In genomic region chr17:3879591-3880417, GRCh38 we compare ENCODE assay signal across 15 cellular contexts. TPM values are rescaled to one million over a fixed set of nuclear protein-coding genes. Genes with fewer than 3 reads are reported as not detected.
DNase-seq lines count a peak whose midpoint lies in the region; ATAC-seq, FAIRE-seq and TF ChIP-seq lines count a peak whose summit lies in the region.
"Had no signal": no experiment of that assay in that cellular context is flagged by ENCODE, and none has a peak within 500 bp of the region (broad histone marks: within the 10 kb centered on the region; RNA-seq: fewer than 3 reads in every experiment).

No MANE protein-coding gene starts in this region.

- 84% methylated on average over 22 of the region's 25 CpGs for WGBS in HepG2 (ENCODE audit: low lambda C conversion rate)
- WGBS in right lobe of liver (ENCODE audit: insufficient coverage, low coverage, low lambda C conversion rate, missing lambda C conversion rate) = 69% methylated on average over 10 of the region's 25 CpGs

- H3K4me1 ChIP-seq in HepG2 (ENCODE audit: insufficient read depth, low read length) = peaks cover 8% of the 10 kb centered on the region; the same call in 1 of the 2 replicates
- no peaks in the 10 kb centered on the region for H3K4me1 ChIP-seq in right lobe of liver
- peaks cover 10% of the 10 kb centered on the region for H3K4me1 ChIP-seq in vagina
- H3K4me1 ChIP-seq: tibial artery had no signal

- no peak for TF ChIP-seq RAD21 in HepG2 (CRISPR knock-in tag; IDR thresholded peaks at IDR 0.05)

- no peak overlapping the region for H3K4me2 ChIP-seq in HepG2 (ENCODE audit: low read depth, low read length)

- POLR2A ChIA-PET in HepG2 (lab: Yijun Ruan, JAX) = interaction anchor here (1.5 to 1.6 kb wide), 2 partner anchors 25 to 34 kb away, joined by 5 to 7 read pairs; partner anchors contain the start of gene NCBP3

- H3K9me3 Mint-ChIP-seq in effector memory CD8-positive, alpha-beta T cell = no peaks in the 10 kb centered on the region
- H3K9me3 Mint-ChIP-seq in mesothelial cell of epicardium = no peaks in the 10 kb centered on the region

- H2AFZ ChIP-seq in HepG2 (ENCODE audit: low read length) = no peak overlapping the region

- H3K4me3 Mint-ChIP-seq in effector memory CD8-positive, alpha-beta T cell = no peak overlapping the region
- H3K4me3 Mint-ChIP-seq in mesothelial cell of epicardium = no peak overlapping the region

- H3K79me2 ChIP-seq in HepG2 (ENCODE audit: insufficient read depth, low read length) = no peaks in the 10 kb centered on the region

- ATAC-seq in HepG2 (peak; percentile 69), right lobe of liver (no peak), HG03378 (IDR thresholded peaks at IDR 0.05; ENCODE audit: unreplicated experiment) (no peak)
- ATAC-seq in effector memory CD8-positive, alpha-beta T cell (replicated peaks) = no peak

- peaks cover 3% of the 10 kb centered on the region for H3K36me3 Mint-ChIP-seq in effector memory CD8-positive, alpha-beta T cell (ENCODE audit: insufficient read depth)
- H3K36me3 Mint-ChIP-seq in mesothelial cell of epicardium = peaks cover 8% of the 10 kb centered on the region

- intact Hi-C loops in HepG2 (cut with micrococcal nuclease; ENCODE audit: unreplicated experiment) (no loop called here), right lobe of liver (cut with DNase I) (no loop called here), vagina (cut with DNase I) (no loop called here)

- H3K27me3 Mint-ChIP-seq in effector memory CD8-positive, alpha-beta T cell = no peaks in the 10 kb centered on the region
- H3K27me3 Mint-ChIP-seq in mesothelial cell of epicardium (ENCODE audit: low read depth) = no peaks in the 10 kb centered on the region

- H3K4me3 ChIP-seq in HepG2 (replicated peaks in 1 of 3; ENCODE audit: insufficient read depth in 1 of 3, low read depth in 2 of 3, low read length in 3 of 3) = no peak overlapping the region
- no peak overlapping the region for H3K4me3 ChIP-seq in right lobe of liver
- H3K4me3 ChIP-seq in vagina = no peak overlapping the region
- H3K4me3 ChIP-seq: tibial artery had no signal

- no peaks in the 10 kb centered on the region for H3K9me3 ChIP-seq in HepG2 (ENCODE audit: low read length)
- H3K9me3 ChIP-seq in right lobe of liver = no peaks in the 10 kb centered on the region
- H3K9me3 ChIP-seq in vagina = no peaks in the 10 kb centered on the region
- H3K9me3 ChIP-seq: tibial artery had no signal

- H3K36me3 ChIP-seq in HepG2 (replicated peaks in 1 of 2; ENCODE audit: control insufficient read depth in 1 of 2, insufficient read depth in 2 of 2, low read length in 2 of 2) (no peaks in the 10 kb centered on the region; a peak in 1 of 5 replicates), right lobe of liver (no peaks in the 10 kb centered on the region), vagina (peaks cover 0 to 39% of the 10 kb centered on the region in 2 donors)

- TF ChIP-seq CTCF in HepG2 (CRISPR knock-in tag; IDR thresholded peaks at IDR 0.05) (no peak), right lobe of liver (IDR thresholded peaks at IDR 0.05) (no peak), mesothelial cell of epicardium (IDR thresholded peaks at IDR 0.05; ENCODE audit: unreplicated experiment) (no peak), vagina (IDR thresholded peaks at IDR 0.05) (no peak)

- no TSS peak for BruUV-seq in HepG2 (replicated peaks; lab: Mats Ljungman, UMichigan)

- FAIRE-seq in HepG2 (lab: Jason Lieb, UNC) = no peak

- DNase-seq in HepG2 (ENCODE audit: low spot score) (no peak), right lobe of liver (no peak), mesothelial cell of epicardium (ENCODE audit: low spot score in 2 of 2, unreplicated experiment in 2 of 2) (no peak), vagina (ENCODE audit: extremely low spot score in 2 of 2) (no peak), anterior cingulate cortex (lab: John Stamatoyannopoulos, UW) (no peak), DMS53 (lab: John Stamatoyannopoulos, UW) (no peak)
- no peak for DNase-seq in effector memory CD8-positive, alpha-beta T cell
- DNase-seq: activated gamma-delta T cell treated with Interleukin-2 at 50 U/mL for 16 hours; GDM1; KBM-7; stimulated activated CD4-positive, alpha-beta T cell treated with anti-CD3 and anti-CD28 coated beads, Interleukin-1b, Interleukin-23, amount 100 ng/mL, for 48 hours; tibial artery had no signal

- CTCF ChIA-PET in HepG2 (lab: Yijun Ruan, JAX; ENCODE audit: low intra/inter-chr PET ratio, low total read pairs) = no interaction called here

- TF ChIP-seq EP300 in HepG2 (IDR thresholded peaks at IDR 0.05; ENCODE audit: low read depth in 2 of 2, low read length in 2 of 2) (no peak), HepG2 (CRISPR knock-in tag; IDR thresholded peaks at IDR 0.05; ENCODE audit: borderline replicate concordance) (no peak)

- in situ Hi-C loops in HepG2 (cut with HindIII; ENCODE audit: extremely low pct_ligation_motif_present, low pct_unique_long_range_greater_than_20kb) = no loop called here

- H3K27ac ChIP-seq in HepG2 (ENCODE audit: extremely low read length, insufficient read depth, low read length) = no peak overlapping the region
- H3K27ac ChIP-seq in right lobe of liver = no peak overlapping the region
- H3K27ac ChIP-seq in vagina = peak overlapping the region; percentile 42
- H3K27ac ChIP-seq: tibial artery had no signal

- TF ChIP-seq POLR2A in HepG2 (IDR thresholded peaks at IDR 0.05; ENCODE audit: insufficient read depth in 1 of 2, low read depth in 2 of 2, low read length in 2 of 2) (no peak), right lobe of liver (IDR thresholded peaks at IDR 0.05) (no peak), vagina (IDR thresholded peaks at IDR 0.05) (no peak)

- peaks cover 0 to 2% of the 10 kb centered on the region in 2 donors for H3K4me1 Mint-ChIP-seq in effector memory CD8-positive, alpha-beta T cell (ENCODE audit: low read depth in 2 of 2)
- H3K4me1 Mint-ChIP-seq in mesothelial cell of epicardium = peaks cover 10% of the 10 kb centered on the region

- H3K27ac Mint-ChIP-seq in effector memory CD8-positive, alpha-beta T cell = peak overlapping the region; percentile 51 to 63
- H3K27ac Mint-ChIP-seq in mesothelial cell of epicardium = peak overlapping the region; percentile 72

- no peaks in the 10 kb centered on the region for H4K20me1 ChIP-seq in HepG2 (ENCODE audit: insufficient read depth, low read length)

- no peak overlapping the region for H3K9ac ChIP-seq in HepG2 (ENCODE audit: insufficient read depth, low read depth, low read length)

- no peaks in the 10 kb centered on the region for H3K27me3 ChIP-seq in HepG2 (ENCODE audit: control insufficient read depth in 1 of 2, insufficient read depth in 2 of 2, low read length in 2 of 2)
- no peaks in the 10 kb centered on the region for H3K27me3 ChIP-seq in right lobe of liver
- H3K27me3 ChIP-seq in vagina = no peaks in the 10 kb centered on the region
- H3K27me3 ChIP-seq: tibial artery had no signal

RNA-seq across cellular contexts. Expression of gene CAMKK1, which starts 13.0 kb away (rescaled TPM):
- total RNA-seq in HepG2 (2016; rRNA removed; fragmentation: Illumina TruSeq; extraction: Trizol) = 0.83 and 1.5 TPM in 2 replicates
- 0.09 and 0.20 TPM in 2 replicates for total RNA-seq in HepG2 (2016; cell fraction: cytosol; rRNA removed; fragmentation: Illumina TruSeq; extraction: Trizol; ENCODE audit: low read depth)
- total RNA-seq in HepG2 (2016; cell fraction: insoluble cytoplasmic fraction; rRNA removed; fragmentation: Illumina TruSeq; extraction: Trizol) = 0.85 and 1.3 TPM in 2 replicates
- total RNA-seq in HepG2 (2016; cell fraction: membrane; rRNA removed; fragmentation: Illumina TruSeq; extraction: Trizol) = 0.62 and 0.65 TPM in 2 replicates
- total RNA-seq in HepG2 (2016; cell fraction: nucleus; rRNA removed; fragmentation: Illumina TruSeq; extraction: Trizol) = 1.3 and 1.8 TPM in 2 replicates
- 1.6 and 2.1 TPM in 2 replicates for polyA plus RNA-seq in HepG2 (2011; rRNA removed)
- 1.1 TPM in 2 replicates for polyA plus RNA-seq in HepG2 (2011; cell fraction: cytosol; rRNA removed)
- 6.4 and 7.0 TPM in 2 replicates for polyA plus RNA-seq in HepG2 (2011; cell fraction: nucleus; rRNA removed)
- polyA plus RNA-seq in HepG2 (2012) = 1.1 and 1.4 TPM in 2 replicates
- 0.11 and 0.17 TPM in 2 replicates for polyA plus RNA-seq in HepG2 (2016; cell fraction: cytosol; fragmentation: Illumina TruSeq; extraction: Trizol; ENCODE audit: low read depth)
- 0.91 and 0.97 TPM in 2 replicates for polyA plus RNA-seq in HepG2 (2016; cell fraction: insoluble cytoplasmic fraction; fragmentation: Illumina TruSeq; extraction: Trizol; ENCODE audit: low read depth)
- polyA plus RNA-seq in HepG2 (2016; cell fraction: membrane; fragmentation: Illumina TruSeq; extraction: Trizol; ENCODE audit: low read depth) = 0.35 and 0.49 TPM in 2 replicates
- polyA plus RNA-seq in HepG2 (2016; cell fraction: nucleus; fragmentation: Illumina TruSeq; extraction: Trizol; ENCODE audit: insufficient read depth, low read depth) = 3.4 and 4.1 TPM in 2 replicates
- 2.5 and 40.0 TPM in 2 replicates for polyA minus RNA-seq in HepG2 (2011; rRNA and poly(A)+ RNA removed; ENCODE audit: low replicate concordance)
- polyA minus RNA-seq in HepG2 (2011; cell fraction: cytosol; rRNA and poly(A)+ RNA removed) = 0.20 and 0.62 TPM in 2 replicates
- 1.5 and 2.2 TPM in 2 replicates for polyA minus RNA-seq in HepG2 (2011; cell fraction: nucleus; rRNA and poly(A)+ RNA removed)
- 1 to 10 TPM in 2 of 6 experiments, under 1 TPM in 4; 0.35 to 1.1 (median 0.47) TPM for total RNA-seq in right lobe of liver
- total RNA-seq in mesothelial cell of epicardium = 3.8 to 4.3 TPM (median 4.3 TPM) in 3 replicates
- total RNA-seq in vagina = 12.0 TPM

RNA-seq across cellular contexts. Expression of gene NCBP3, which starts 33.8 kb away (rescaled TPM):
- total RNA-seq in HepG2 (2016; rRNA removed; fragmentation: Illumina TruSeq; extraction: Trizol) (20.6 and 24.8 TPM in 2 replicates), right lobe of liver (10 to 100 TPM in 4 of 6 experiments, 1 to 10 TPM in 2; 8.6 to 15.1 (median 10.5) TPM), mesothelial cell of epicardium (88.8 to 97.0 TPM (median 91.4 TPM) in 3 replicates), vagina (20.6 TPM)
- 3.9 and 4.8 TPM in 2 replicates for total RNA-seq in HepG2 (2016; cell fraction: cytosol; rRNA removed; fragmentation: Illumina TruSeq; extraction: Trizol; ENCODE audit: low read depth)
- 21.8 and 23.5 TPM in 2 replicates for total RNA-seq in HepG2 (2016; cell fraction: insoluble cytoplasmic fraction; rRNA removed; fragmentation: Illumina TruSeq; extraction: Trizol)
- 7.8 and 9.5 TPM in 2 replicates for total RNA-seq in HepG2 (2016; cell fraction: membrane; rRNA removed; fragmentation: Illumina TruSeq; extraction: Trizol)
- total RNA-seq in HepG2 (2016; cell fraction: nucleus; rRNA removed; fragmentation: Illumina TruSeq; extraction: Trizol) = 30.1 and 35.2 TPM in 2 replicates
- polyA plus RNA-seq in HepG2 (2011; rRNA removed) = 16.6 and 19.5 TPM in 2 replicates
- 4.6 and 5.5 TPM in 2 replicates for polyA plus RNA-seq in HepG2 (2011; cell fraction: cytosol; rRNA removed)
- polyA plus RNA-seq in HepG2 (2011; cell fraction: nucleus; rRNA removed) = 27.4 and 36.6 TPM in 2 replicates
- 22.5 and 26.0 TPM in 2 replicates for polyA plus RNA-seq in HepG2 (2012)
- 1.2 and 1.9 TPM in 2 replicates for polyA plus RNA-seq in HepG2 (2016; cell fraction: cytosol; fragmentation: Illumina TruSeq; extraction: Trizol; ENCODE audit: low read depth)
- 22.8 and 23.0 TPM in 2 replicates for polyA plus RNA-seq in HepG2 (2016; cell fraction: insoluble cytoplasmic fraction; fragmentation: Illumina TruSeq; extraction: Trizol; ENCODE audit: low read depth)
- 4.1 and 4.3 TPM in 2 replicates for polyA plus RNA-seq in HepG2 (2016; cell fraction: membrane; fragmentation: Illumina TruSeq; extraction: Trizol; ENCODE audit: low read depth)
- 77.0 and 80.1 TPM in 2 replicates for polyA plus RNA-seq in HepG2 (2016; cell fraction: nucleus; fragmentation: Illumina TruSeq; extraction: Trizol; ENCODE audit: insufficient read depth, low read depth)
- polyA minus RNA-seq in HepG2 (2011; rRNA and poly(A)+ RNA removed; ENCODE audit: low replicate concordance) = 8.7 and 10.7 TPM in 2 replicates
- 3.4 and 5.1 TPM in 2 replicates for polyA minus RNA-seq in HepG2 (2011; cell fraction: cytosol; rRNA and poly(A)+ RNA removed)
- polyA minus RNA-seq in HepG2 (2011; cell fraction: nucleus; rRNA and poly(A)+ RNA removed) = 42.4 and 49.2 TPM in 2 replicates

RNA-seq across cellular contexts. Expression of gene P2RX1, which starts 36.5 kb away (rescaled TPM):
- 0.04 TPM in 1 of 2 replicates, not detected in the other for total RNA-seq in HepG2 (2016; rRNA removed; fragmentation: Illumina TruSeq; extraction: Trizol)
- not detected in 2 replicates for total RNA-seq in HepG2 (2016; cell fraction: cytosol; rRNA removed; fragmentation: Illumina TruSeq; extraction: Trizol; ENCODE audit: low read depth)
- total RNA-seq in HepG2 (2016; cell fraction: insoluble cytoplasmic fraction; rRNA removed; fragmentation: Illumina TruSeq; extraction: Trizol) = 0.04 TPM in 1 of 2 replicates, not detected in the other
- total RNA-seq in HepG2 (2016; cell fraction: membrane; rRNA removed; fragmentation: Illumina TruSeq; extraction: Trizol) = not detected in 2 replicates
- 0.12 TPM in 1 of 2 replicates, not detected in the other for total RNA-seq in HepG2 (2016; cell fraction: nucleus; rRNA removed; fragmentation: Illumina TruSeq; extraction: Trizol)
- 0.50 and 0.84 TPM in 2 replicates for polyA plus RNA-seq in HepG2 (2011; rRNA removed)
- 0.12 and 0.33 TPM in 2 replicates for polyA plus RNA-seq in HepG2 (2011; cell fraction: cytosol; rRNA removed)
- 2.2 and 2.3 TPM in 2 replicates for polyA plus RNA-seq in HepG2 (2011; cell fraction: nucleus; rRNA removed)
- polyA plus RNA-seq in HepG2 (2012) = 0.20 and 0.44 TPM in 2 replicates
- not detected in 2 replicates for polyA plus RNA-seq in HepG2 (2016; cell fraction: cytosol; fragmentation: Illumina TruSeq; extraction: Trizol; ENCODE audit: low read depth)
- polyA plus RNA-seq in HepG2 (2016; cell fraction: insoluble cytoplasmic fraction; fragmentation: Illumina TruSeq; extraction: Trizol; ENCODE audit: low read depth) = not detected in 2 replicates
- polyA plus RNA-seq in HepG2 (2016; cell fraction: membrane; fragmentation: Illumina TruSeq; extraction: Trizol; ENCODE audit: low read depth) = not detected in 2 replicates
- 0.15 TPM in 1 of 2 replicates, not detected in the other for polyA plus RNA-seq in HepG2 (2016; cell fraction: nucleus; fragmentation: Illumina TruSeq; extraction: Trizol; ENCODE audit: insufficient read depth, low read depth)
- 0.19 and 0.34 TPM in 2 replicates for polyA minus RNA-seq in HepG2 (2011; rRNA and poly(A)+ RNA removed; ENCODE audit: low replicate concordance)
- 0.18 TPM in 1 of 2 replicates, not detected in the other for polyA minus RNA-seq in HepG2 (2011; cell fraction: cytosol; rRNA and poly(A)+ RNA removed)
- polyA minus RNA-seq in HepG2 (2011; cell fraction: nucleus; rRNA and poly(A)+ RNA removed) = 0.39 and 0.62 TPM in 2 replicates
- total RNA-seq in right lobe of liver = under 1 TPM in 5 of 6 experiments, not detected in 1; 0.50 to 0.78 (median 0.58) TPM
- total RNA-seq in mesothelial cell of epicardium = 0.16 to 0.22 TPM (median 0.18 TPM) in 3 replicates
- total RNA-seq in vagina = 4.2 TPM
- total RNA-seq: bronchial epithelial cell, pulmonary artery endothelial cell had no signal
